In genomic region chr3:39716849-39717248, GRCh38 we compare ENCODE assay signal across 1 cellular context.
TF ChIP-seq lines count a peak whose summit lies in the region.

No MANE protein-coding gene starts in this region.

TF ChIP-seq in GM23338, 12 proteins besides CTCF, POLR2A, EP300 and RAD21 (continued from another document):
- TF ChIP-seq, protein P1, sequence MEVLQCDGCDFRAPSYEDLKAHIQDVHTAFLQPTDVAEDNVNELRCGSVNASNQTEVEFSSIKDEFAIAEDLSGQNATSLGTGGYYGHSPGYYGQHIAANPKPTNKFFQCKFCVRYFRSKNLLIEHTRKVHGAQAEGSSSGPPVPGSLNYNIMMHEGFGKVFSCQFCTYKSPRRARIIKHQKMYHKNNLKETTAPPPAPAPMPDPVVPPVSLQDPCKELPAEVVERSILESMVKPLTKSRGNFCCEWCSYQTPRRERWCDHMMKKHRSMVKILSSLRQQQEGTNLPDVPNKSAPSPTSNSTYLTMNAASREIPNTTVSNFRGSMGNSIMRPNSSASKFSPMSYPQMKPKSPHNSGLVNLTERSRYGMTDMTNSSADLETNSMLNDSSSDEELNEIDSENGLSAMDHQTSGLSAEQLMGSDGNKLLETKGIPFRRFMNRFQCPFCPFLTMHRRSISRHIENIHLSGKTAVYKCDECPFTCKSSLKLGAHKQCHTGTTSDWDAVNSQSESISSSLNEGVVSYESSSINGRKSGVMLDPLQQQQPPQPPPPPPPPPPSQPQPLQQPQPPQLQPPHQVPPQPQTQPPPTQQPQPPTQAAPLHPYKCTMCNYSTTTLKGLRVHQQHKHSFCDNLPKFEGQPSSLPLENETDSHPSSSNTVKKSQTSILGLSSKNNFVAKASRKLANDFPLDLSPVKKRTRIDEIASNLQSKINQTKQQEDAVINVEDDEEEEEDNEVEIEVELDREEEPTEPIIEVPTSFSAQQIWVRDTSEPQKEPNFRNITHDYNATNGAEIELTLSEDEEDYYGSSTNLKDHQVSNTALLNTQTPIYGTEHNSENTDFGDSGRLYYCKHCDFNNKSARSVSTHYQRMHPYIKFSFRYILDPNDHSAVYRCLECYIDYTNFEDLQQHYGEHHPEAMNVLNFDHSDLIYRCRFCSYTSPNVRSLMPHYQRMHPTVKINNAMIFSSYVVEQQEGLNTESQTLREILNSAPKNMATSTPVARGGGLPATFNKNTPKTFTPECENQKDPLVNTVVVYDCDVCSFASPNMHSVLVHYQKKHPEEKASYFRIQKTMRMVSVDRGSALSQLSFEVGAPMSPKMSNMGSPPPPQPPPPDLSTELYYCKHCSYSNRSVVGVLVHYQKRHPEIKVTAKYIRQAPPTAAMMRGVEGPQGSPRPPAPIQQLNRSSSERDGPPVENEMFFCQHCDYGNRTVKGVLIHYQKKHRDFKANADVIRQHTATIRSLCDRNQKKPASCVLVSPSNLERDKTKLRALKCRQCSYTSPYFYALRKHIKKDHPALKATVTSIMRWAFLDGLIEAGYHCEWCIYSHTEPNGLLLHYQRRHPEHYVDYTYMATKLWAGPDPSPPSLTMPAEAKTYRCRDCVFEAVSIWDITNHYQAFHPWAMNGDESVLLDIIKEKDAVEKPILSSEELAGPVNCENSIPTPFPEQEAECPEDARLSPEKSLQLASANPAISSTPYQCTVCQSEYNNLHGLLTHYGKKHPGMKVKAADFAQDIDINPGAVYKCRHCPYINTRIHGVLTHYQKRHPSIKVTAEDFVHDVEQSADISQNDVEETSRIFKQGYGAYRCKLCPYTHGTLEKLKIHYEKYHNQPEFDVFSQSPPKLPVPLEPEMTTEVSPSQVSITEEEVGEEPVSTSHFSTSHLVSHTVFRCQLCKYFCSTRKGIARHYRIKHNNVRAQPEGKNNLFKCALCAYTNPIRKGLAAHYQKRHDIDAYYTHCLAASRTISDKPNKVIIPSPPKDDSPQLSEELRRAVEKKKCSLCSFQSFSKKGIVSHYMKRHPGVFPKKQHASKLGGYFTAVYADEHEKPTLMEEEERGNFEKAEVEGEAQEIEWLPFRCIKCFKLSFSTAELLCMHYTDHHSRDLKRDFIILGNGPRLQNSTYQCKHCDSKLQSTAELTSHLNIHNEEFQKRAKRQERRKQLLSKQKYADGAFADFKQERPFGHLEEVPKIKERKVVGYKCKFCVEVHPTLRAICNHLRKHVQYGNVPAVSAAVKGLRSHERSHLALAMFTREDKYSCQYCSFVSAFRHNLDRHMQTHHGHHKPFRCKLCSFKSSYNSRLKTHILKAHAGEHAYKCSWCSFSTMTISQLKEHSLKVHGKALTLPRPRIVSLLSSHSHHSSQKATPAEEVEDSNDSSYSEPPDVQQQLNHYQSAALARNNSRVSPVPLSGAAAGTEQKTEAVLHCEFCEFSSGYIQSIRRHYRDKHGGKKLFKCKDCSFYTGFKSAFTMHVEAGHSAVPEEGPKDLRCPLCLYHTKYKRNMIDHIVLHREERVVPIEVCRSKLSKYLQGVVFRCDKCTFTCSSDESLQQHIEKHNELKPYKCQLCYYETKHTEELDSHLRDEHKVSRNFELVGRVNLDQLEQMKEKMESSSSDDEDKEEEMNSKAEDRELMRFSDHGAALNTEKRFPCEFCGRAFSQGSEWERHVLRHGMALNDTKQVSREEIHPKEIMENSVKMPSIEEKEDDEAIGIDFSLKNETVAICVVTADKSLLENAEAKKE (CRISPR knock-in tag; IDR thresholded peaks at IDR 0.05) = no peak
- TF ChIP-seq POLR2AphosphoS5 (IDR thresholded peaks at IDR 0.05; ENCODE audit: low read depth) (no peak), NANOG (IDR thresholded peaks at IDR 0.05; ENCODE audit: borderline replicate concordance) (no peak), STAT1 (IDR thresholded peaks at IDR 0.05; ENCODE audit: unreplicated experiment) (no peak), ZNF331 (CRISPR knock-in tag; IDR thresholded peaks at IDR 0.05; ENCODE audit: low read depth) (no peak), EZH2phosphoT487 (IDR thresholded peaks at IDR 0.05; ENCODE audit: unreplicated experiment) (no peak), ZNF114 (CRISPR knock-in tag; IDR thresholded peaks at IDR 0.05) (no peak), CREB1 (CRISPR knock-in tag; IDR thresholded peaks at IDR 0.05; ENCODE audit: low read depth) (no peak)
- TF ChIP-seq, protein P2, sequence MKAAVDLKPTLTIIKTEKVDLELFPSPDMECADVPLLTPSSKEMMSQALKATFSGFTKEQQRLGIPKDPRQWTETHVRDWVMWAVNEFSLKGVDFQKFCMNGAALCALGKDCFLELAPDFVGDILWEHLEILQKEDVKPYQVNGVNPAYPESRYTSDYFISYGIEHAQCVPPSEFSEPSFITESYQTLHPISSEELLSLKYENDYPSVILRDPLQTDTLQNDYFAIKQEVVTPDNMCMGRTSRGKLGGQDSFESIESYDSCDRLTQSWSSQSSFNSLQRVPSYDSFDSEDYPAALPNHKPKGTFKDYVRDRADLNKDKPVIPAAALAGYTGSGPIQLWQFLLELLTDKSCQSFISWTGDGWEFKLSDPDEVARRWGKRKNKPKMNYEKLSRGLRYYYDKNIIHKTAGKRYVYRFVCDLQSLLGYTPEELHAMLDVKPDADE (IDR thresholded peaks at IDR 0.05) = no peak
- TF ChIP-seq, protein P3, sequence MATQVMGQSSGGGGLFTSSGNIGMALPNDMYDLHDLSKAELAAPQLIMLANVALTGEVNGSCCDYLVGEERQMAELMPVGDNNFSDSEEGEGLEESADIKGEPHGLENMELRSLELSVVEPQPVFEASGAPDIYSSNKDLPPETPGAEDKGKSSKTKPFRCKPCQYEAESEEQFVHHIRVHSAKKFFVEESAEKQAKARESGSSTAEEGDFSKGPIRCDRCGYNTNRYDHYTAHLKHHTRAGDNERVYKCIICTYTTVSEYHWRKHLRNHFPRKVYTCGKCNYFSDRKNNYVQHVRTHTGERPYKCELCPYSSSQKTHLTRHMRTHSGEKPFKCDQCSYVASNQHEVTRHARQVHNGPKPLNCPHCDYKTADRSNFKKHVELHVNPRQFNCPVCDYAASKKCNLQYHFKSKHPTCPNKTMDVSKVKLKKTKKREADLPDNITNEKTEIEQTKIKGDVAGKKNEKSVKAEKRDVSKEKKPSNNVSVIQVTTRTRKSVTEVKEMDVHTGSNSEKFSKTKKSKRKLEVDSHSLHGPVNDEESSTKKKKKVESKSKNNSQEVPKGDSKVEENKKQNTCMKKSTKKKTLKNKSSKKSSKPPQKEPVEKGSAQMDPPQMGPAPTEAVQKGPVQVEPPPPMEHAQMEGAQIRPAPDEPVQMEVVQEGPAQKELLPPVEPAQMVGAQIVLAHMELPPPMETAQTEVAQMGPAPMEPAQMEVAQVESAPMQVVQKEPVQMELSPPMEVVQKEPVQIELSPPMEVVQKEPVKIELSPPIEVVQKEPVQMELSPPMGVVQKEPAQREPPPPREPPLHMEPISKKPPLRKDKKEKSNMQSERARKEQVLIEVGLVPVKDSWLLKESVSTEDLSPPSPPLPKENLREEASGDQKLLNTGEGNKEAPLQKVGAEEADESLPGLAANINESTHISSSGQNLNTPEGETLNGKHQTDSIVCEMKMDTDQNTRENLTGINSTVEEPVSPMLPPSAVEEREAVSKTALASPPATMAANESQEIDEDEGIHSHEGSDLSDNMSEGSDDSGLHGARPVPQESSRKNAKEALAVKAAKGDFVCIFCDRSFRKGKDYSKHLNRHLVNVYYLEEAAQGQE (IDR thresholded peaks at IDR 0.05; ENCODE audit: unreplicated experiment) = no peak
